ENCODE assay signal across 7 cellular contexts in genomic region chr3:48240711-48241491, GRCh38. TPM values are rescaled to one million over a fixed set of nuclear protein-coding genes. Genes with fewer than 3 reads are reported as not detected.
DNase-seq lines count a peak whose midpoint lies in the region; ATAC-seq, FAIRE-seq and TF ChIP-seq lines count a peak whose summit lies in the region.

Gene ZNF589 (plus strand): TSS chr3:48241104. CDS start chr3:48241172, 68 bp downstream.

- no peaks in the 10 kb centered on the region for H3K9me3 ChIP-seq in GM12878 (replicated peaks; ENCODE audit: control insufficient read depth, insufficient read depth, low read length)

- H3K9ac ChIP-seq in GM12878 (ENCODE audit: control insufficient read depth, insufficient read depth, low read length), result peak within 1 kb of the TSS; percentile 69

- DNase-seq in NCI-H2081 (lab: John Stamatoyannopoulos, UW) (peak; percentile 89 to 93), T1000 (lab: John Stamatoyannopoulos, UW) (peak; percentile 48), GM12878 (ENCODE audit: low read depth, low spot score) (peak; percentile 87), iPS DF 19.7 (ENCODE audit: low read depth, low spot score) (peak; percentile 79), skeletal muscle cell (ENCODE audit: low read depth) (peak; percentile 71)

- H3K79me2 ChIP-seq in GM12878 (ENCODE audit: control insufficient read depth, insufficient read depth, low read length), result peaks cover 42% of the 10 kb centered on the region

- RAD21 ChIA-PET in GM12878 (lab: Charles Lee; ENCODE audit: unreplicated experiment), result interaction anchor here (0.5 to 3.1 kb wide), 11 partner anchors 11 to 231 kb away, joined by 3 to 22 read pairs (median 4); partner anchors contain the start of genes CCDC51 and CDC25A

- POLR2A ChIA-PET in GM12878 (lab: Charles Lee), result interaction anchor here (0.7 to 1.6 kb wide), 12 partner anchors 9 to 316 kb away, joined by 3 to 9 read pairs (median 4); partner anchors contain the start of genes CCDC51 and PFKFB4

- TF ChIP-seq RAD21 in GM12878 (IDR thresholded peaks at IDR 0.05; ENCODE audit: insufficient read depth, low read depth, low read length), result 0 out of 2 replicates have a peak, but pooled peaks have one; percentile 15

- H3K4me3 ChIP-seq in GM12878 (peak within 1 kb of the TSS; percentile 96), skeletal muscle cell (ENCODE audit: low read depth, low read length) (peak within 1 kb of the TSS; percentile 94)

- SMC1A ChIA-PET in GM12878 (lab: Charles Lee; ENCODE audit: uncharacterized antibody, unreplicated experiment), result interaction anchor here (0.9 to 3.0 kb wide), 11 partner anchors 9 to 195 kb away, joined by 3 to 22 read pairs (median 5); partner anchors contain the start of gene CDC25A

- CTCF ChIA-PET in GM12878 (lab: Yijun Ruan, JAX), result interaction anchor here (0.7 to 3.1 kb wide), 12 partner anchors 8 to 317 kb away, joined by 3 to 32 read pairs (median 5); partner anchors contain the start of genes CAMP, CCDC51, CDC25A and TMA7

- in situ Hi-C loops in GM12878 (cut with MboI), result no loop called here

- peak; percentile 78 for FAIRE-seq in GM12878 (lab: Jason Lieb, UNC)

- H3K27me3 ChIP-seq in GM12878 (replicated peaks in 1 of 2; ENCODE audit: control insufficient read depth in 2 of 2, insufficient read depth in 2 of 2, low read length in 1 of 2), result no peaks in the 10 kb centered on the region

- BruUV-seq in GM12878 (replicated peaks; lab: Mats Ljungman, UMichigan), result TSS peak; percentile 85

- H4K20me1 ChIP-seq in GM12878 (ENCODE audit: control insufficient read depth, insufficient read depth), result no peaks in the 10 kb centered on the region

- TF ChIP-seq EP300 in GM12878 (IDR thresholded peaks at IDR 0.05; ENCODE audit: borderline replicate concordance in 1 of 2, control insufficient read depth in 1 of 2, low read depth in 2 of 2, low read length in 2 of 2), result no peak

- H3K36me3 ChIP-seq in GM12878 (ENCODE audit: control insufficient read depth in 2 of 2, insufficient read depth in 2 of 2, low read length in 1 of 2), result no peaks in the 10 kb centered on the region

- TF ChIP-seq CTCF in GM12878 (IDR thresholded peaks at IDR 0.05 in 2 of 3, conservative IDR thresholded peaks at IDR 0.05 in 1 of 3; ENCODE audit: control insufficient read depth in 2 of 3, extremely low read depth in 1 of 3, insufficient read depth in 1 of 3, low read depth in 3 of 3, low read length in 3 of 3), result peak in 2 of 3 experiments; percentile 39 to 59; a peak in 5 of 6 replicates

- peak; percentile 99 for TF ChIP-seq POLR2A in GM12878 (IDR thresholded peaks at IDR 0.05; ENCODE audit: low read depth, low read length)

- 6% methylated on average over 57 of the region's 57 CpGs for WGBS in GM12878 (ENCODE audit: insufficient coverage, insufficient replicate concordance, low lambda C conversion rate, missing lambda C conversion rate)

- peak within 1 kb of the TSS; percentile 74 for H3K27ac ChIP-seq in GM12878 (ENCODE audit: control insufficient read depth, insufficient read depth)

- peaks cover 7% of the 10 kb centered on the region; the same call in 1 of the 2 replicates for H3K4me1 ChIP-seq in GM12878 (ENCODE audit: control insufficient read depth, insufficient read depth, low read length)

- H3K4me2 ChIP-seq in GM12878 (ENCODE audit: control insufficient read depth, insufficient read depth), result peak within 1 kb of the TSS; percentile 86

- ATAC-seq in GM18508 (IDR thresholded peaks at IDR 0.05; ENCODE audit: insufficient read depth, unreplicated experiment) (peak; percentile 79), HG02981 (IDR thresholded peaks at IDR 0.05; ENCODE audit: unreplicated experiment) (peak; percentile 95), GM12878 (peak; percentile 98)

- intact Hi-C loops in GM12878 (cut with micrococcal nuclease; ENCODE audit: unreplicated experiment), result no loop called here

- H2AFZ ChIP-seq in GM12878 (ENCODE audit: control insufficient read depth, low read depth, low read length), result peak within 1 kb of the TSS; percentile 82

TF ChIP-seq in GM12878, 131 proteins besides CTCF, POLR2A, EP300 and RAD21 (continues in another document):
- peak; percentile 89 for TF ChIP-seq MEF2B (IDR thresholded peaks at IDR 0.05; ENCODE audit: partially characterized antibody, poor library complexity, severe bottlenecking)
- peak; percentile 98 for TF ChIP-seq CREM (IDR thresholded peaks at IDR 0.05; ENCODE audit: low read depth)
- TF ChIP-seq SPI1 (IDR thresholded peaks at IDR 0.05; ENCODE audit: borderline replicate concordance, insufficient read depth, low read depth, low read length), result no peak
- TF ChIP-seq BCL11A (IDR thresholded peaks at IDR 0.05; ENCODE audit: low read depth, low read length), result no peak
- peak; percentile 76; the same call in 1 of the 2 replicates for TF ChIP-seq TCF3 (IDR thresholded peaks at IDR 0.05; ENCODE audit: borderline replicate concordance, insufficient read depth, low read depth, low read length)
- peak; percentile 79; the same call in 1 of the 2 replicates for TF ChIP-seq NBN (IDR thresholded peaks at IDR 0.05)
- TF ChIP-seq EED (IDR thresholded peaks at IDR 0.05; ENCODE audit: low read depth), result no peak
- TF ChIP-seq NR2C1 (IDR thresholded peaks at IDR 0.05), result peak; percentile 84
- TF ChIP-seq PRDM15 (CRISPR knock-in tag; IDR thresholded peaks at IDR 0.05), result no peak
- 0 out of 2 replicates have a peak, but pooled peaks have one; percentile 8 for TF ChIP-seq ZBTB33 (IDR thresholded peaks at IDR 0.05)
- TF ChIP-seq POU2F2 (IDR thresholded peaks at IDR 0.05; ENCODE audit: borderline replicate concordance, low read depth, low read length), result peak; percentile 84; the same call in 1 of the 3 replicates
- no peak for TF ChIP-seq SREBF2 (IDR thresholded peaks at IDR 0.05; ENCODE audit: low read length)
- TF ChIP-seq PAX5 (IDR thresholded peaks at IDR 0.05; ENCODE audit: borderline replicate concordance, low read depth, low read length), result peak; percentile 46; the same call in 1 of the 2 replicates
- TF ChIP-seq RB1 (IDR thresholded peaks at IDR 0.05; ENCODE audit: borderline replicate concordance), result peak; percentile 79; the same call in 1 of the 2 replicates
- no peak for TF ChIP-seq ZNF274 (IDR thresholded peaks at IDR 0.05; ENCODE audit: insufficient read depth, insufficient read length)

RNA-seq across cellular contexts. Expression of gene ZNF589, which starts in this region (rescaled TPM):
- 211 and 232 TPM in 2 replicates for total RNA-seq in GM12878 (2013; cell fraction: nucleolus; rRNA removed)
- total RNA-seq in GM12878 (2014; rRNA removed) (26.5 and 29.0 TPM in 2 replicates), GM12878 (2014; rRNA removed; fragmentation: Illumina TruSeq; extraction: Trizol) (29.5 and 30.2 TPM in 2 replicates), GM12878 (2021) (27.7 and 34.2 TPM in 2 replicates)
- 25.2 TPM for polyA plus RNA-seq in GM12878 (2011; ENCODE audit: low read depth)
- polyA plus RNA-seq in GM12878 (2011; rRNA removed) (47.2 and 47.9 TPM in 2 replicates), GM12878 (2014; fragmentation: Illumina TruSeq; extraction: Trizol) (36.9 and 47.9 TPM in 2 replicates), GM12878 (2014; fragmentation: Nextera tagmentation; extraction: Ambion mirVana) (10 to 100 TPM in 1 of 2 experiments, 1 to 10 TPM in 1; 6.5 to 10.1 TPM), GM12878 (2014; rRNA removed) (30.2 and 30.8 TPM in 2 replicates), GM12878 (2016; fragmentation: Nextera tagmentation; extraction: Ambion mirVana) (10 to 100 TPM; 19.7 to 20.2 TPM)
- 29.4 and 32.9 TPM in 2 replicates for polyA plus RNA-seq in GM12878 (2011; cell fraction: cytosol; rRNA removed)
- polyA plus RNA-seq in GM12878 (2011; cell fraction: nucleus; rRNA removed), result 114 and 142 TPM in 2 replicates
- 26.2 and 27.8 TPM in 2 replicates for polyA plus RNA-seq in GM12878 (2012)
- 33.6 and 39.6 TPM in 2 replicates for polyA minus RNA-seq in GM12878 (2011; rRNA and poly(A)+ RNA removed)
- polyA minus RNA-seq in GM12878 (2011; cell fraction: cytosol; rRNA and poly(A)+ RNA removed), result 8.0 and 10.2 TPM in 2 replicates
- polyA minus RNA-seq in GM12878 (2011; cell fraction: nucleus; rRNA and poly(A)+ RNA removed), result 24.1 and 29.7 TPM in 2 replicates

Comparison
In these comparisons a context has a peak if more than half of its experiments do, and no peak if none do; other contexts are left out.
1. Peak in every context shown above with its lines: DNase-seq, ATAC-seq, H3K4me3 ChIP-seq and H3K27ac ChIP-seq.